In the genomic region with DNA sequence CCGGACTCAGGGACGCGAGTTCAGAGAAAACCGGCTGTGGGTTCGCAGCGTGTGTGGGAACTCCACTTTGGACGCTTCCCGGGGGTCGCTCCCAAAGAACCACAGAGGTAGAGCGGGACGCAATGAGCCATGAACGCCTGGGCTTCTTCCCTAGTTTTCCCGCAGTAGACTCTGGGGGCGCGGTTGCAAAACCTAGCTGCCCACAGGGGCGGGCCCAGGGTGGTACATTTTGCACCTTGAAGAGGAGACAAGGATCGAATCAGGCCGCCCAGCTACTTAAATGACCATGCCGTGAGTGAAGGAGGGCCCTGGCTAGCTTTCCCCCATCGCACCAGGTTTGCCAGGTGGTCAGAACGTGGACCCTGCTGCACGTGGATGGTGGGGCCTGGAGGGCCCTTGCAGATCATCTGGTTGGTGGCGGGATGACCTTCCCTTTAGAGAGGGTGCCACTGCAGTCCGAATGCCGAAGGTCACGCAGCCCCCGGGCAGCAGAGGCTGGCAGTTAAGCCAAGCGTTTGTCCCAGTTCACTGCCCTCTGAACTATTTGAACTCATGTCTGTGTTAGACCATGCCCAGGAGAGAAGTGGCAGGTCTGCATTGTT, we compare ENCODE assay signal across 8 cellular contexts. TPM values are rescaled to one million over a fixed set of nuclear protein-coding genes. Genes with fewer than 3 reads are reported as not detected.
DNase-seq lines count a peak whose midpoint lies in the region; ATAC-seq and TF ChIP-seq lines count a peak whose summit lies in the region.

No MANE protein-coding gene starts in this region.

- 10% methylated on average over 28 of the region's 28 CpGs for whole genome bisulfite sequencing in urinary bladder

- H3K4me3 ChIP-seq in coronary artery, result peak overlapping the region; percentile 77
- peak overlapping the region; percentile 71 for H3K4me3 ChIP-seq in urinary bladder (ENCODE audit: low read depth, low read length)

- H3K9me3 Mint-ChIP-seq in activated CD4-positive, alpha-beta T cell treated with anti-CD3 and anti-CD28 coated beads, Interleukin-2, amount 10 ng/mL, durations not matched to agents 24 days and 14 days, result no peaks in the 10 kb centered on the region

- no peaks in the 10 kb centered on the region for H3K4me1 ChIP-seq in urinary bladder (ENCODE audit: insufficient read depth)

- H3K27ac Mint-ChIP-seq in activated CD4-positive, alpha-beta T cell treated with anti-CD3 and anti-CD28 coated beads, Interleukin-2, amount 10 ng/mL, durations not matched to agents 24 days and 14 days, result no peak overlapping the region

- DNase-seq in activated CD4-positive, alpha-beta T cell treated with anti-CD3 and anti-CD28 coated beads, Interleukin-2, amount 10 ng/mL, durations not matched to agents 24 days and 14 days, result no peak
- DNase-seq in activated CD4-positive, alpha-beta T cell treated with anti-CD3 and anti-CD28 coated beads, Interleukin-2, amount 50 U/mL, for 4 hours, result no peak
- DNase-seq in NCI-H774 (lab: John Stamatoyannopoulos, UW) (peak; percentile 44), coronary artery (ENCODE audit: low spot score) (no peak), medulla oblongata (ENCODE audit: extremely low spot score) (peak; percentile 59), activated gamma-delta T cell treated with Interleukin-2 at 50 U/mL for 16 hours (no peak)

- no peak for ATAC-seq in GM19035 (IDR thresholded peaks at IDR 0.05; ENCODE audit: unreplicated experiment)

- peak overlapping the region; percentile 30 for H3K4me3 Mint-ChIP-seq in activated CD4-positive, alpha-beta T cell treated with anti-CD3 and anti-CD28 coated beads, Interleukin-2, amount 10 ng/mL, durations not matched to agents 24 days and 14 days

- no peak for TF ChIP-seq CTCF in coronary artery (IDR thresholded peaks at IDR 0.05)

- intact Hi-C loops in activated CD4-positive, alpha-beta T cell treated with anti-CD3 and anti-CD28 coated beads, Interleukin-2, amount 10 ng/mL, durations not matched to agents 24 days and 14 days (cut with micrococcal nuclease), result loop anchor here (10.0 kb wide), 1 partner anchor 169 kb away; no protein-coding TSS in a partner anchor

- H3K36me3 ChIP-seq in urinary bladder (ENCODE audit: insufficient read depth), result no peaks in the 10 kb centered on the region

- H3K27me3 Mint-ChIP-seq in activated CD4-positive, alpha-beta T cell treated with anti-CD3 and anti-CD28 coated beads, Interleukin-2, amount 10 ng/mL, durations not matched to agents 24 days and 14 days, result peaks cover 25% of the 10 kb centered on the region

- H3K4me1 Mint-ChIP-seq in activated CD4-positive, alpha-beta T cell treated with anti-CD3 and anti-CD28 coated beads, Interleukin-2, amount 10 ng/mL, durations not matched to agents 24 days and 14 days, result no peaks in the 10 kb centered on the region

- H3K27ac ChIP-seq in coronary artery (peak overlapping the region; percentile 11 to 70), urinary bladder (ENCODE audit: low read depth) (no peak overlapping the region)

- no peaks in the 10 kb centered on the region for H3K36me3 Mint-ChIP-seq in activated CD4-positive, alpha-beta T cell treated with anti-CD3 and anti-CD28 coated beads, Interleukin-2, amount 10 ng/mL, durations not matched to agents 24 days and 14 days (ENCODE audit: low read depth)

RNA-seq across cellular contexts. Expression of gene SHTN1, which starts 0.6 kb away (rescaled TPM):
- total RNA-seq in activated CD4-positive, alpha-beta T cell treated with anti-CD3 and anti-CD28 coated beads, Interleukin-2, amount 10 ng/mL, durations not matched to agents 24 days and 14 days, result 0.05 and 0.07 TPM in 2 replicates
- total RNA-seq in urinary bladder, result 14.9 TPM
- 2.9 TPM for polyA plus RNA-seq in urinary bladder

Comparison
In these comparisons a context has a peak if more than half of its experiments do, and no peak if none do; other contexts are left out.
1. DNase-seq: peak in NCI-H774 (single experiment) and medulla oblongata (single experiment); none in activated CD4-positive, alpha-beta T cell treated with anti-CD3 and anti-CD28 coated beads, Interleukin-2, amount 10 ng/mL, durations not matched to agents 24 days and 14 days (single experiment), activated CD4-positive, alpha-beta T cell treated with anti-CD3 and anti-CD28 coated beads, Interleukin-2, amount 50 U/mL, for 4 hours (0 of 2), coronary artery (single experiment) and activated gamma-delta T cell treated with Interleukin-2 at 50 U/mL for 16 hours (single experiment).
2. RNA of gene SHTN1, which starts 0.6 kb away (total RNA-seq): 14.9 TPM in urinary bladder (single experiment); 0.05 to 0.07 TPM in activated CD4-positive, alpha-beta T cell treated with anti-CD3 and anti-CD28 coated beads, Interleukin-2, amount 10 ng/mL, durations not matched to agents 24 days and 14 days; every median in the first group is over 10 times any median in the second.